Comparison of ENCODE assay signal across 8 cellular contexts in the genomic region with DNA sequence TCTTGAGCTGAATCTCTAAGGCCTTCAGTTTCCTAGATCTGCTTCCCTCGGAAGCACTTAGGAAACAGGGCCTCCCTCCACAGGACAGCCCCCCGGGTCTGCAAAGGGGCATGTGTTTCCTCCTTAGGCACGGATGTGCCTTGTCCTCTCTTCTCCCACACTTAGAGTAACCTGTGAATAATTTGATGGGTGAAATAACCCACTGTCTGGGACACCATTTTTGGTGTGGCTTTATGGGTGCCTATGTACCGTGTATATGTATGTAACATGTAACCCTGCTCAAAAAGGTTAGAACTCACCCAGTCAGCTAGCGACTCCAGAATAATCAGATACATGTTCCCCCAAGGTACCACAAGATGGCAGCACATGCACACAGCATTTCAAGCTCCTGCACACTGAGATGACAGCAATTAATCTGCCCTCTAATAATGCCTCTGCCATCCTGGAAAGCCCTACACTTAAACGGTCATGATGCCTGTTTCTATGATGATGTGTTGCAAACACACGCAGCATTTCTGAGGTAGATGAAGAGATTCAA.
DNase-seq lines count a peak whose midpoint lies in the region; ATAC-seq and TF ChIP-seq lines count a peak whose summit lies in the region.

No MANE protein-coding gene starts in this region.

- DNase-seq in AG09319 (ENCODE audit: extremely low read depth, low read depth) = peak; percentile 70
- DNase-seq in NCI-H446 treated with DMSO at 0.1 percent for 48 hours (lab: John Stamatoyannopoulos, UW) = peak; percentile 82
- peak; percentile 83 for DNase-seq in cerebellum (ENCODE audit: low spot score)
- DNase-seq in left lobe of liver (ENCODE audit: low spot score) = peak; percentile 69
- DNase-seq in stimulated activated CD4-positive, alpha-beta T cell treated with anti-CD3 and anti-CD28 coated beads, TNF-alpha, amount 100 ng/mL, for 1 hour (ENCODE audit: low read depth in 3 of 3, low spot score in 1 of 3) = peak; percentile 25 to 47 (median 32)

- TF ChIP-seq CTCF in AG09319 (IDR thresholded peaks at IDR 0.05; ENCODE audit: low read depth, low read length) = peak; percentile 84

- ATAC-seq in GM18870 (IDR thresholded peaks at IDR 0.05; ENCODE audit: unreplicated experiment) (peak; percentile 83), HG03432 (IDR thresholded peaks at IDR 0.05; ENCODE audit: unreplicated experiment) (peak; percentile 74), left lobe of liver (peak; percentile 95)
- peak; percentile 74 to 79 for ATAC-seq in activated CD4-positive, CD25-positive, alpha-beta regulatory T cell treated with anti-CD3 and anti-CD28 coated beads, Interleukin-2, amount 50 U/mL, for 24 hours

Comparison
In these comparisons a context has a peak if more than half of its experiments do, and no peak if none do; other contexts are left out.
1. Peak in every context shown above with its lines: DNase-seq and ATAC-seq.
2. DNase-seq: peak in every context shown above with its lines; median percentile 83 in cerebellum; 82 in NCI-H446 treated with DMSO at 0.1 percent for 48 hours; 70 in AG09319; 69 in left lobe of liver; 32 in stimulated activated CD4-positive, alpha-beta T cell treated with anti-CD3 and anti-CD28 coated beads, TNF-alpha, amount 100 ng/mL, for 1 hour.